8 cellular contexts compared by ENCODE assay signal in genomic region chr20:36541227-36542018, GRCh38. TPM values are rescaled to one million over a fixed set of nuclear protein-coding genes. Genes with fewer than 3 reads are reported as not detected.
DNase-seq lines count a peak whose midpoint lies in the region; ATAC-seq and TF ChIP-seq lines count a peak whose summit lies in the region.

TSS of gene MYL9 (plus strand) at chr20:36541519. CDS start at chr20:36544885, 3,366 bp downstream.

- CTCF ChIA-PET in GM10248 (lab: Yijun Ruan, JAX): interaction anchor here (0.8 to 1.9 kb wide), 3 partner anchors 10 to 40 kb away, joined by 3 to 5 read pairs (median 4); no protein-coding TSS in a partner anchor

- H3K27ac Mint-ChIP-seq in naive thymus-derived CD8-positive, alpha-beta T cell: peak within 1 kb of the TSS in 2 of 10 donors; percentile 9 to 22

- no peak for TF ChIP-seq CTCF in GM10248 (IDR thresholded peaks at IDR 0.05; ENCODE audit: control extremely low read depth, extremely low read depth, low read depth, missing control alignments)
- TF ChIP-seq CTCF in fibroblast of villous mesenchyme (IDR thresholded peaks at IDR 0.05; ENCODE audit: insufficient read depth, low read depth, low read length): no peak

- H3K4me3 Mint-ChIP-seq in naive thymus-derived CD8-positive, alpha-beta T cell: peak within 1 kb of the TSS in 7 of 10 donors; percentile 14 to 51 (median 30)

- H3K27me3 Mint-ChIP-seq in naive thymus-derived CD8-positive, alpha-beta T cell: peaks cover 0 to 1% (median 0%) of the 10 kb centered on the region in 5 donors

- H3K36me3 Mint-ChIP-seq in naive thymus-derived CD8-positive, alpha-beta T cell: no peaks in the 10 kb centered on the region

- POLR2A ChIA-PET in GM10248 (lab: Yijun Ruan, JAX): no interaction called here
- POLR2A ChIA-PET in naive thymus-derived CD8-positive, alpha-beta T cell (lab: Charles Lee): interaction anchor here (0.6 kb wide), 3 partner anchors 267 to 1324 kb away, joined by 3 read pairs; no protein-coding TSS in a partner anchor

- H3K4me3 ChIP-seq in fibroblast of villous mesenchyme (ENCODE audit: low read depth, low read length): peak within 1 kb of the TSS; percentile 87

- peak; percentile 76 for DNase-seq in GM10248 (ENCODE audit: extremely low spot score)
- peak; percentile 56 for DNase-seq in SW480 (ENCODE audit: low spot score)
- DNase-seq in fibroblast of villous mesenchyme (ENCODE audit: low read depth): peak; percentile 79
- DNase-seq in naive thymus-derived CD8-positive, alpha-beta T cell: peak in 1 of 10 donors; percentile 14
- DNase-seq in NCI-H2196 treated with DMSO at 0.1 percent for 48 hours (lab: John Stamatoyannopoulos, UW; ENCODE audit: unreplicated experiment): no peak
- DNase-seq in NCI-H1436 (lab: John Stamatoyannopoulos, UW): no peak
- DNase-seq in NCI-H524 (lab: John Stamatoyannopoulos, UW): no peak

- ATAC-seq in naive thymus-derived CD8-positive, alpha-beta T cell: peak in 1 of 2 donors; percentile 39
- ATAC-seq in HG03439 (IDR thresholded peaks at IDR 0.05; ENCODE audit: unreplicated experiment): no peak

- no peaks in the 10 kb centered on the region for H3K9me3 Mint-ChIP-seq in naive thymus-derived CD8-positive, alpha-beta T cell

- peaks cover 2 to 8% (median 4%) of the 10 kb centered on the region in 4 donors for H3K4me1 Mint-ChIP-seq in naive thymus-derived CD8-positive, alpha-beta T cell

RNA-seq across cellular contexts. Expression of gene MYL9, which starts in this region (rescaled TPM):
- 184 and 195 TPM in 2 replicates for total RNA-seq in fibroblast of villous mesenchyme
- not detected for total RNA-seq in naive thymus-derived CD8-positive, alpha-beta T cell
- under 1 TPM in 1 of 3 donors, not detected in 2; 0.05 TPM for polyA plus RNA-seq in naive thymus-derived CD8-positive, alpha-beta T cell

Comparison
In these comparisons a context has a peak if more than half of its experiments do, and no peak if none do; other contexts are left out.
1. RNA of gene MYL9 (total RNA-seq): 184 to 195 TPM in fibroblast of villous mesenchyme; not detected in naive thymus-derived CD8-positive, alpha-beta T cell; every median in the first group is over 100 times any median in the second.
2. DNase-seq: peak in GM10248 (single experiment), SW480 (single experiment) and fibroblast of villous mesenchyme (single experiment); none in NCI-H2196 treated with DMSO at 0.1 percent for 48 hours (single experiment), NCI-H1436 (single experiment) and NCI-H524 (0 of 2).